In genomic region chr21:20874202-20874601, GRCh38 we compare ENCODE assay signal across 30 cellular contexts.
"Had no signal": no experiment of that assay in that cellular context is flagged by ENCODE, and none has a peak within 500 bp of the region (broad histone marks: within the 10 kb centered on the region; RNA-seq: fewer than 3 reads in every experiment).

No MANE protein-coding gene starts in this region.

- FAIRE-seq: RCC 7860 had no signal

- H3K4me1 ChIP-seq: SJCRH30 had no signal

- H3K9ac ChIP-seq: KMS-11, SK-N-SH had no signal

- H3K4me2 ChIP-seq: KMS-11, PC-9, SK-N-SH had no signal

- H3K4me3 ChIP-seq: MG63, PC-9, SJCRH30 had no signal

- H3K36me3 ChIP-seq: MG63, SJCRH30 had no signal

- H3K9me2 ChIP-seq: SK-N-SH had no signal

- H3K27me3 ChIP-seq: MG63, SJCRH30 had no signal

- H3K9me3 ChIP-seq: MG63, SJCRH30, SK-N-SH had no signal

- H2AFZ ChIP-seq: PC-9 had no signal

- DNase-seq: Kasumi-1, KBM-7, MG63, NCI-H1048, NCI-H1092 treated with DMSO at 0.1 percent for 48 hours, NCI-H1105 treated with DMSO at 0.1 percent for 48 hours, NCI-H1417, NCI-H1436, NCI-H1694, NCI-H187, NCI-H1930, NCI-H2029 treated with DMSO at 0.1 percent for 48 hours, NCI-H2081 treated with DMSO at 0.1 percent for 48 hours, NCI-H2107, NCI-H2171, NCI-H226, NCI-H446 treated with DMSO at 0.1 percent for 48 hours, NCI-H510A, NCI-H524, NCI-H526, NCI-H774, PC-9, SHP77, SIG-M5, SJCRH30, SK-N-SH, T-cell had no signal

- H3K27ac ChIP-seq: KMS-11, PC-9, RWPE1, SJCRH30 had no signal
